Comparison of ENCODE assay signal across 9 cellular contexts in the genomic region with DNA sequence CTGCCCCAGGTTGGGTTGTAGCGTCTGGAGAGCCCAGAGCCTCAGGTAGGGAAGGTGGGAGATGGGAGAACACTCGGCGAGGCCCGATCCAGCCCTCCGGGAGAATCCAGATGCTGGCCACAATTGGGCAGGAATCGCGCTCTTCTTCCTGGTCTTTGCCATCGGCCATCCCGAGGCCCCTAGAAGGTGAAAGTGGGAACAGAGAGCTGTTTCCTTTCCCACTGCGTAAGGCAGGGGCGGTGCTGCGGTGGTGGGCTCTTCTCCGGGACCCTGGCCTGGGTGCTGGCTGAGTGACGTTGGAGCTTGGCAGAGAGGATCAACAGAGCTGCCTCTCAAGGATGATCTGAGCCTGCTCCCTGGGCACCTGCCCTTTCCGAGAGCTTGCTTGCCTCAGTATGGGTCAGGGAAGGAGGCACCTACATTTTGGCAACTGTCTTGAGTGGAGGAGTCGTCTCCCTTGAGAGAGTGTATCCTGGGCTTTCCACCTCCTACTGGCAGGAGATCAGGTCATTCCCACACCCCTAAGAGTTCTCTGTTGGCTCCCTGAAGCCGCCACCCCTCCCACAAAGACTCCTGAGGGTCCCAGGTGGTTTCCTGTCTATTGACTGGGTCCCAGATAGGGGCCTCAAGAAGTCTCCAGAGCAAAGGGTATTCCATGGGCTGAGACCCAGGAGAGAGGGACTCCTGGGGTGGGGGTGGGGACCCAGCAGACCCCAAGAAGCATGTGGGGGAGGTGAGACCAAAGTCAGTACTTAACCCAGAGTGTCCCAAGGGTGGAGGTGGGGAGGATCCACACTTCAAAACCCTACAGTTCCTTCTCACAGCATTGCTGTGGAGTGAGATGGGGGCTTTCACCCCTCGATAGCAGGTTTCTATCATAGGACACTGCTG. TPM values are rescaled to one million over a fixed set of nuclear protein-coding genes. Genes with fewer than 3 reads are reported as not detected.
DNase-seq lines count a peak whose midpoint lies in the region; ATAC-seq, FAIRE-seq and TF ChIP-seq lines count a peak whose summit lies in the region.
"Had no signal": no experiment of that assay in that cellular context is flagged by ENCODE, and none has a peak within 500 bp of the region (broad histone marks: within the 10 kb centered on the region; RNA-seq: fewer than 3 reads in every experiment).

No MANE protein-coding gene starts in this region.

- intact Hi-C loops in pancreas (cut with DNase I): loop anchor here in 2 of 3 donors (5.0 to 10.0 kb wide), 3 partner anchors 161 to 248 kb away; a partner anchor contains a TSS

- no peak for ATAC-seq in pancreas
- no peak for ATAC-seq in HG02970 (IDR thresholded peaks at IDR 0.05; ENCODE audit: low FRiP score, unreplicated experiment)

- no peaks in the 10 kb centered on the region for H3K27me3 ChIP-seq in pancreas

- H3K4me3 ChIP-seq in epithelial cell of proximal tubule (ENCODE audit: low read depth, low read length) (peak overlapping the region; percentile 94), pancreas (peak overlapping the region; percentile 90 to 99 (median 94))

- no peaks in the 10 kb centered on the region for H3K9me3 ChIP-seq in pancreas

- peak overlapping the region; percentile 87 to 96 (median 92) for H3K27ac ChIP-seq in pancreas

- DNase-seq in GM03348 (ENCODE audit: low spot score) (peak; percentile 39), RPMI7951 (ENCODE audit: low read depth) (peak; percentile 29), epithelial cell of proximal tubule (ENCODE audit: low read depth) (no peak), pancreas (peak in 1 of 6 donors; percentile 22), NK-92 (lab: John Stamatoyannopoulos, UW; ENCODE audit: unreplicated experiment) (no peak), HuH-7.5 (ENCODE audit: low spot score) (no peak), hippocampal formation (lab: John Stamatoyannopoulos, UW) (no peak)

- 5 to 8% methylated on average over 18 of the region's 18 CpGs for WGBS in pancreas, 2 donors

- H3K36me3 ChIP-seq in pancreas: peaks cover 0 to 22% (median 21%) of the 10 kb centered on the region in 3 donors

- H3K4me1 ChIP-seq in pancreas: peaks cover 5 to 18% (median 16%) of the 10 kb centered on the region in 3 donors

- TF ChIP-seq CTCF in epithelial cell of proximal tubule (conservative IDR thresholded peaks at IDR 0.05; ENCODE audit: low read depth, low read length) (peak; percentile 17), pancreas (IDR thresholded peaks at IDR 0.05) (no peak)

- FAIRE-seq in pancreas (lab: Jason Lieb, UNC): no peak

RNA-seq across cellular contexts. Expression of a gene that starts 1.6 kb away (rescaled TPM):
- total RNA-seq in RPMI7951 (2014; rRNA removed; shearing (Covaris generic)): 8.1 and 10.0 TPM in 2 replicates
- 9.6 and 13.7 TPM in 2 replicates for total RNA-seq in epithelial cell of proximal tubule
- total RNA-seq in pancreas: 10 to 100 TPM in 4 of 6 donors, 1 to 10 TPM in 2; 8.2 to 27.4 (median 16.3) TPM
- 10 to 100 TPM in 1 of 2 donors, 1 to 10 TPM in 1; 7.9 to 11.1 TPM for polyA plus RNA-seq in pancreas

RNA-seq across cellular contexts. Expression of a gene that starts 54.9 kb away (rescaled TPM):
- total RNA-seq in RPMI7951 (2014; rRNA removed; shearing (Covaris generic)): not detected in 2 replicates
- total RNA-seq in epithelial cell of proximal tubule: not detected in 2 replicates
- total RNA-seq in pancreas: not detected
- not detected for polyA plus RNA-seq in pancreas
- total RNA-seq: T-helper 1 cell treated with Interleukin-12 subunit alpha and Interleukin-12 subunit beta and Interleukin-4 antibody, amounts not matched to agents 30 ng/mL and 1 ng/mL, for 36 hours had no signal

Comparison
In these comparisons a context has a peak if more than half of its experiments do, and no peak if none do; other contexts are left out.
1. DNase-seq: peak in GM03348 (single experiment) and RPMI7951 (single experiment); none in epithelial cell of proximal tubule (single experiment), NK-92 (single experiment), HuH-7.5 (single experiment) and hippocampal formation (0 of 2).